In genomic region chr3:29758108-29759020, GRCh38 we compare ENCODE assay signal across 11 cellular contexts.
DNase-seq lines count a peak whose midpoint lies in the region; ATAC-seq and TF ChIP-seq lines count a peak whose summit lies in the region.
"Had no signal": no experiment of that assay in that cellular context is flagged by ENCODE, and none has a peak within 500 bp of the region (broad histone marks: within the 10 kb centered on the region; RNA-seq: fewer than 3 reads in every experiment).

No MANE protein-coding gene starts in this region.

- H3K27ac Mint-ChIP-seq in osteocyte (ENCODE audit: unreplicated experiment), result peak overlapping the region; percentile 84
- no peak overlapping the region for H3K27ac Mint-ChIP-seq in activated T-helper 1 cell treated with anti-CD3 and anti-CD28 coated beads, Interleukin-12 subunit alpha, Interleukin-12 subunit beta, Interleukin-2, Interleukin-4 antibody, amounts not matched to agents 30 ng/mL and 10 ng/mL and 1 ng/mL, durations not matched to agents 14 hours and 24 hours and 36 hours
- no peak overlapping the region for H3K27ac Mint-ChIP-seq in CD8-positive, alpha-beta T cell
- H3K27ac Mint-ChIP-seq: CD4-positive, alpha-beta T cell had no signal

- no peak overlapping the region for H3K4me3 Mint-ChIP-seq in osteocyte (ENCODE audit: unreplicated experiment)
- H3K4me3 Mint-ChIP-seq in activated T-helper 1 cell treated with anti-CD3 and anti-CD28 coated beads, Interleukin-12 subunit alpha, Interleukin-12 subunit beta, Interleukin-2, Interleukin-4 antibody, amounts not matched to agents 30 ng/mL and 10 ng/mL and 1 ng/mL, durations not matched to agents 14 hours and 24 hours and 36 hours, result no peak overlapping the region
- no peak overlapping the region for H3K4me3 Mint-ChIP-seq in CD8-positive, alpha-beta T cell
- H3K4me3 Mint-ChIP-seq: CD4-positive, alpha-beta T cell had no signal

- H3K27me3 ChIP-seq in RWPE2 (ENCODE audit: insufficient read depth, poor library complexity, severe bottlenecking), result no peaks in the 10 kb centered on the region
- H3K27me3 ChIP-seq in CD8-positive, alpha-beta T cell (ENCODE audit: insufficient read depth, low read length), result no peaks in the 10 kb centered on the region

- peak; percentile 58 for ATAC-seq in RWPE2 (ENCODE audit: low read depth)
- no peak for ATAC-seq in GM19452 (IDR thresholded peaks at IDR 0.05; ENCODE audit: unreplicated experiment)
- no peak for ATAC-seq in CD8-positive, alpha-beta T cell

- intact Hi-C loops in activated T-helper 1 cell treated with anti-CD3 and anti-CD28 coated beads, Interleukin-12 subunit alpha, Interleukin-12 subunit beta, Interleukin-2, Interleukin-4 antibody, amounts not matched to agents 30 ng/mL and 10 ng/mL and 1 ng/mL, durations not matched to agents 14 hours and 24 hours and 36 hours (cut with micrococcal nuclease), result no loop called here
- intact Hi-C loops in CD8-positive, alpha-beta T cell (cut with DNase I, micrococcal nuclease), result no loop called here

- H3K36me3 ChIP-seq in RWPE2 (ENCODE audit: low read depth), result no peaks in the 10 kb centered on the region
- no peaks in the 10 kb centered on the region for H3K36me3 ChIP-seq in CD8-positive, alpha-beta T cell (ENCODE audit: insufficient read depth, low read length)

- TF ChIP-seq CTCF in AG09319 (IDR thresholded peaks at IDR 0.05; ENCODE audit: low read depth, low read length) (no peak), RWPE2 (IDR thresholded peaks at IDR 0.05; ENCODE audit: poor library complexity, severe bottlenecking) (no peak), fibroblast of the aortic adventitia (IDR thresholded peaks at IDR 0.05; ENCODE audit: insufficient read depth, low read length) (no peak), osteocyte (IDR thresholded peaks at IDR 0.05) (no peak)
- TF ChIP-seq CTCF in CD8-positive, alpha-beta T cell (IDR thresholded peaks at IDR 0.05), result no peak

- H3K9me3 Mint-ChIP-seq in osteocyte (ENCODE audit: unreplicated experiment), result no peaks in the 10 kb centered on the region
- H3K9me3 Mint-ChIP-seq in activated T-helper 1 cell treated with anti-CD3 and anti-CD28 coated beads, Interleukin-12 subunit alpha, Interleukin-12 subunit beta, Interleukin-2, Interleukin-4 antibody, amounts not matched to agents 30 ng/mL and 10 ng/mL and 1 ng/mL, durations not matched to agents 14 hours and 24 hours and 36 hours, result no peaks in the 10 kb centered on the region
- H3K9me3 Mint-ChIP-seq in CD8-positive, alpha-beta T cell, result no peaks in the 10 kb centered on the region
- H3K9me3 Mint-ChIP-seq: CD4-positive, alpha-beta T cell had no signal

- DNase-seq in AG09319 (ENCODE audit: extremely low read depth, low read depth) (peak; percentile 79), RWPE2 (ENCODE audit: low spot score) (no peak), fibroblast of the aortic adventitia (ENCODE audit: low read depth) (peak; percentile 93), osteocyte (ENCODE audit: extremely low spot score, unreplicated experiment) (no peak)
- no peak for DNase-seq in stimulated activated CD4-positive, alpha-beta T cell treated with anti-CD3 and anti-CD28 coated beads, Interleukin-2, amount 100 ng/mL, for 48 hours
- no peak for DNase-seq in activated T-helper 1 cell treated with anti-CD3 and anti-CD28 coated beads, Interleukin-12 subunit alpha, Interleukin-12 subunit beta, Interleukin-2, Interleukin-4 antibody, amounts not matched to agents 30 ng/mL and 10 ng/mL and 1 ng/mL, durations not matched to agents 14 hours and 24 hours and 36 hours (ENCODE audit: low spot score)
- no peak for DNase-seq in CD8-positive, alpha-beta T cell
- DNase-seq: activated CD4-positive, alpha-beta T cell treated with anti-CD3 and anti-CD28 coated beads for 48 hours; caudate nucleus; CD4-positive, alpha-beta T cell had no signal

- POLR2A ChIA-PET in CD8-positive, alpha-beta T cell (lab: Charles Lee), result no interaction called here

- no peaks in the 10 kb centered on the region for H3K9me3 ChIP-seq in RWPE2 (ENCODE audit: severe bottlenecking)
- no peaks in the 10 kb centered on the region for H3K9me3 ChIP-seq in CD8-positive, alpha-beta T cell (ENCODE audit: low read length)

- H3K4me1 Mint-ChIP-seq in osteocyte (ENCODE audit: unreplicated experiment), result peaks cover 54% of the 10 kb centered on the region
- no peaks in the 10 kb centered on the region for H3K4me1 Mint-ChIP-seq in activated T-helper 1 cell treated with anti-CD3 and anti-CD28 coated beads, Interleukin-12 subunit alpha, Interleukin-12 subunit beta, Interleukin-2, Interleukin-4 antibody, amounts not matched to agents 30 ng/mL and 10 ng/mL and 1 ng/mL, durations not matched to agents 14 hours and 24 hours and 36 hours (ENCODE audit: low read depth)
- H3K4me1 Mint-ChIP-seq in CD8-positive, alpha-beta T cell (ENCODE audit: low read depth), result no peaks in the 10 kb centered on the region

- peak overlapping the region; percentile 97 for H3K27ac ChIP-seq in RWPE2 (ENCODE audit: poor library complexity, severe bottlenecking)
- no peak overlapping the region for H3K27ac ChIP-seq in CD8-positive, alpha-beta T cell (ENCODE audit: low read depth, low read length)

- CTCF ChIA-PET in CD8-positive, alpha-beta T cell (lab: Charles Lee), result no interaction called here

- peaks cover 42% of the 10 kb centered on the region for H3K4me1 ChIP-seq in RWPE2 (ENCODE audit: insufficient read depth, poor library complexity, severe bottlenecking)
- no peaks in the 10 kb centered on the region for H3K4me1 ChIP-seq in CD8-positive, alpha-beta T cell (ENCODE audit: insufficient read depth, low read length)

- H3K4me3 ChIP-seq in RWPE2 (ENCODE audit: severe bottlenecking), result no peak overlapping the region
- H3K4me3 ChIP-seq in fibroblast of the aortic adventitia (ENCODE audit: low read depth, low read length), result no peak overlapping the region
- H3K4me3 ChIP-seq in CD8-positive, alpha-beta T cell (ENCODE audit: low read depth, low read length), result no peak overlapping the region

- no peaks in the 10 kb centered on the region for H3K27me3 Mint-ChIP-seq in osteocyte (ENCODE audit: unreplicated experiment)
- no peaks in the 10 kb centered on the region for H3K27me3 Mint-ChIP-seq in activated T-helper 1 cell treated with anti-CD3 and anti-CD28 coated beads, Interleukin-12 subunit alpha, Interleukin-12 subunit beta, Interleukin-2, Interleukin-4 antibody, amounts not matched to agents 30 ng/mL and 10 ng/mL and 1 ng/mL, durations not matched to agents 14 hours and 24 hours and 36 hours (ENCODE audit: insufficient read depth)
- H3K27me3 Mint-ChIP-seq in CD8-positive, alpha-beta T cell (ENCODE audit: low read depth), result peaks cover 2% of the 10 kb centered on the region

- peaks cover 5% of the 10 kb centered on the region for H3K36me3 Mint-ChIP-seq in osteocyte (ENCODE audit: unreplicated experiment)
- no peaks in the 10 kb centered on the region for H3K36me3 Mint-ChIP-seq in activated T-helper 1 cell treated with anti-CD3 and anti-CD28 coated beads, Interleukin-12 subunit alpha, Interleukin-12 subunit beta, Interleukin-2, Interleukin-4 antibody, amounts not matched to agents 30 ng/mL and 10 ng/mL and 1 ng/mL, durations not matched to agents 14 hours and 24 hours and 36 hours (ENCODE audit: low read depth)
- H3K36me3 Mint-ChIP-seq in CD8-positive, alpha-beta T cell, result no peaks in the 10 kb centered on the region

Comparison
In these comparisons a context has a peak if more than half of its experiments do, and no peak if none do; other contexts are left out.
1. DNase-seq: peak in AG09319 (single experiment) and fibroblast of the aortic adventitia (single experiment); none in RWPE2 (single experiment), osteocyte (single experiment), stimulated activated CD4-positive, alpha-beta T cell treated with anti-CD3 and anti-CD28 coated beads, Interleukin-2, amount 100 ng/mL, for 48 hours (0 of 2), activated T-helper 1 cell treated with anti-CD3 and anti-CD28 coated beads, Interleukin-12 subunit alpha, Interleukin-12 subunit beta, Interleukin-2, Interleukin-4 antibody, amounts not matched to agents 30 ng/mL and 10 ng/mL and 1 ng/mL, durations not matched to agents 14 hours and 24 hours and 36 hours (single experiment) and CD8-positive, alpha-beta T cell (0 of 7).